Comparison of ENCODE assay signal across 9 cellular contexts in the genomic region with DNA sequence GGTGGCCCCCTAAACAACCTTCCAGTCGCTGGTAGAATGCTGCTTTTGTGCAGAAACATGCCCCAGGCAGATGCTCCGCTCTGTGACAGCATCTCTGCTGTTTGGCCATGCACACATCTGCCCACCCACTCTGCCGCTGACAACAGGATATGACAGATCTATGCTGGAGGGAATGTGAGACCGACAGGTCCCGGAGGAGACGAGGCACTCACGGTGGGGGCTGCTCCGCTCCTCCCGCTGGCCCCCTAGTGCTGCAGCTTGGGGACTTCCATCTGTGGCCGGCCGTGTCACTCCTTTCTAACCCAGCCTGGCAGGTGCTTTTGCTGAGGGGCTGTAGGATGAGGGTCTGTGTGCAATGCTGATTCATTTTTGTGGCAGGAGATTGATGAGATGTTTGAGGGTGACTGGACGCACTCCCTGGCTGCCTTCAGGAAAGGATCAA. TPM values are rescaled to one million over a fixed set of nuclear protein-coding genes. Genes with fewer than 3 reads are reported as not detected.
DNase-seq lines count a peak whose midpoint lies in the region; ATAC-seq and TF ChIP-seq lines count a peak whose summit lies in the region.
"Had no signal": no experiment of that assay in that cellular context is flagged by ENCODE, and none has a peak within 500 bp of the region (broad histone marks: within the 10 kb centered on the region; RNA-seq: fewer than 3 reads in every experiment).

No MANE protein-coding gene starts in this region.

- peak overlapping the region; percentile 62 for H3K4me2 ChIP-seq in SK-N-SH

- no peaks in the 10 kb centered on the region for H3K9me3 Mint-ChIP-seq in activated naive CD4-positive, alpha-beta T cell treated with anti-CD3 and anti-CD28 coated beads, Interleukin-2, amount 10 ng/mL, durations not matched to agents 7 days and 5 days

- H3K27me3 ChIP-seq in SK-N-SH (ENCODE audit: insufficient read depth), result no peaks in the 10 kb centered on the region
- no peaks in the 10 kb centered on the region for H3K27me3 ChIP-seq in ovary

- no peak overlapping the region; the same call in 1 of the 2 replicates for H2AFZ ChIP-seq in SK-N-SH (ENCODE audit: low read depth)

- TF ChIP-seq CTCF in SK-N-SH (IDR thresholded peaks at IDR 0.05), result no peak; the same call in 1 of the 2 replicates
- TF ChIP-seq CTCF in epithelial cell of esophagus (IDR thresholded peaks at IDR 0.05; ENCODE audit: insufficient read depth, low read depth, low read length, missing control alignments), result no peak
- TF ChIP-seq CTCF in ovary (IDR thresholded peaks at IDR 0.05), result no peak

- WGBS in SK-N-SH (ENCODE audit: low lambda C conversion rate), result 29% methylated on average over 10 of the region's 12 CpGs
- 59 to 60% (median 60%) methylated on average over 12 of the region's 12 CpGs for WGBS in ovary, 3 donors

- H3K9me2 ChIP-seq in SK-N-SH, result no peaks in the 10 kb centered on the region

- peak; percentile 30 for DNase-seq in AG20443 (ENCODE audit: low spot score)
- peak; percentile 79 for DNase-seq in SK-N-SH
- DNase-seq in epithelial cell of esophagus (ENCODE audit: low read depth), result peak; percentile 23
- no peak for DNase-seq in NCI-H526 (lab: John Stamatoyannopoulos, UW)
- no peak for DNase-seq in activated naive CD4-positive, alpha-beta T cell treated with anti-CD3 and anti-CD28 coated beads, Interleukin-2, amount 10 ng/mL, durations not matched to agents 7 days and 5 days
- no peak for DNase-seq in hepatic stellate cell (ENCODE audit: low spot score)
- DNase-seq in ovary, result no peak

- H3K36me3 Mint-ChIP-seq in activated naive CD4-positive, alpha-beta T cell treated with anti-CD3 and anti-CD28 coated beads, Interleukin-2, amount 10 ng/mL, durations not matched to agents 7 days and 5 days, result no peaks in the 10 kb centered on the region

- H3K27me3 Mint-ChIP-seq in activated naive CD4-positive, alpha-beta T cell treated with anti-CD3 and anti-CD28 coated beads, Interleukin-2, amount 10 ng/mL, durations not matched to agents 7 days and 5 days, result peaks cover 9% of the 10 kb centered on the region

- intact Hi-C loops in ovary (cut with DNase I), result no loop called here

- TF ChIP-seq RAD21 in SK-N-SH (IDR thresholded peaks at IDR 0.05; ENCODE audit: low read length), result no peak

- H3K27ac ChIP-seq in SK-N-SH (ENCODE audit: low read depth in 2 of 2, low read length in 1 of 2) (no peak overlapping the region), ovary (no peak overlapping the region)

- ATAC-seq in GM19351 (IDR thresholded peaks at IDR 0.05; ENCODE audit: unreplicated experiment), result peak; percentile 51

- H3K79me2 ChIP-seq in SK-N-SH (ENCODE audit: insufficient read depth), result no peaks in the 10 kb centered on the region

- H3K4me1 ChIP-seq in SK-N-SH (ENCODE audit: control insufficient read depth in 1 of 2, insufficient read depth in 2 of 2, low read depth in 1 of 2, low read length in 1 of 2), result peaks cover 17 to 41% of the 10 kb centered on the region in 2 experiments; a peak in 3 of 4 replicates
- no peaks in the 10 kb centered on the region for H3K4me1 ChIP-seq in ovary (ENCODE audit: insufficient read depth)

- H3K4me1 Mint-ChIP-seq in activated naive CD4-positive, alpha-beta T cell treated with anti-CD3 and anti-CD28 coated beads, Interleukin-2, amount 10 ng/mL, durations not matched to agents 7 days and 5 days, result peaks cover 40% of the 10 kb centered on the region

- no peak for TF ChIP-seq POLR2A in ovary (IDR thresholded peaks at IDR 0.05)

- H3K9me3 ChIP-seq in SK-N-SH, result no peaks in the 10 kb centered on the region
- no peaks in the 10 kb centered on the region for H3K9me3 ChIP-seq in ovary

- POLR2A ChIA-PET in SK-N-SH (lab: Yijun Ruan, JAX), result interaction anchor here (0.6 kb wide), 1 partner anchor 969 kb away, joined by 5 read pairs; no protein-coding TSS in a partner anchor

- no peak overlapping the region for H3K4me3 Mint-ChIP-seq in activated naive CD4-positive, alpha-beta T cell treated with anti-CD3 and anti-CD28 coated beads, Interleukin-2, amount 10 ng/mL, durations not matched to agents 7 days and 5 days

- H3K4me3 ChIP-seq in SK-N-SH (ENCODE audit: low read depth in 2 of 2, low read length in 1 of 2) (no peak overlapping the region), epithelial cell of esophagus (ENCODE audit: low read length) (no peak overlapping the region), ovary (no peak overlapping the region)
- H3K4me3 ChIP-seq: lung had no signal

- H3K36me3 ChIP-seq in SK-N-SH (replicated peaks in 1 of 2; ENCODE audit: control insufficient read depth in 1 of 2, insufficient read depth in 2 of 2, low read length in 1 of 2), result no peaks in the 10 kb centered on the region
- no peaks in the 10 kb centered on the region for H3K36me3 ChIP-seq in ovary

- no peak overlapping the region for H3K9ac ChIP-seq in SK-N-SH

- TF ChIP-seq EP300 in SK-N-SH (IDR thresholded peaks at IDR 0.05; ENCODE audit: borderline replicate concordance in 1 of 2, low read depth in 1 of 2, low read length in 1 of 2) (no peak; a peak in 1 of 4 replicates), ovary (IDR thresholded peaks at IDR 0.05) (no peak)

- CTCF ChIA-PET in SK-N-SH (lab: Yijun Ruan, JAX), result interaction anchor here (0.7 to 3.7 kb wide), 4 partner anchors 13 to 132 kb away, joined by 3 to 22 read pairs (median 15); no protein-coding TSS in a partner anchor
- CTCF ChIA-PET in activated naive CD4-positive, alpha-beta T cell treated with anti-CD3 and anti-CD28 coated beads, Interleukin-2, amount 10 ng/mL, durations not matched to agents 7 days and 5 days (lab: Charles Lee), result interaction anchor here (2.4 kb wide), 1 partner anchor 16 kb away, joined by 7 read pairs; no protein-coding TSS in a partner anchor

- peaks cover 22% of the 10 kb centered on the region for H3F3A ChIP-seq in SK-N-SH (replicated peaks; ENCODE audit: insufficient read depth)

- H4K20me1 ChIP-seq in SK-N-SH (ENCODE audit: insufficient read depth), result no peaks in the 10 kb centered on the region

- no peak overlapping the region for H3K27ac Mint-ChIP-seq in activated naive CD4-positive, alpha-beta T cell treated with anti-CD3 and anti-CD28 coated beads, Interleukin-2, amount 10 ng/mL, durations not matched to agents 7 days and 5 days

TF ChIP-seq in SK-N-SH, 30 proteins besides CTCF, POLR2A, EP300 and RAD21:
- peak; percentile 14; the same call in 1 of the 2 replicates for TF ChIP-seq PBX3 (IDR thresholded peaks at IDR 0.05)
- peak; percentile 69; the same call in 1 of the 2 replicates for TF ChIP-seq MXI1 (IDR thresholded peaks at IDR 0.05; ENCODE audit: low read depth, low read length)
- no peak for TF ChIP-seq TAF1 (IDR thresholded peaks at IDR 0.05; ENCODE audit: borderline replicate concordance, low read depth, low read length)
- TF ChIP-seq NRF1 (IDR thresholded peaks at IDR 0.05; ENCODE audit: low read depth, low read length), result no peak
- TF ChIP-seq, protein P1, sequence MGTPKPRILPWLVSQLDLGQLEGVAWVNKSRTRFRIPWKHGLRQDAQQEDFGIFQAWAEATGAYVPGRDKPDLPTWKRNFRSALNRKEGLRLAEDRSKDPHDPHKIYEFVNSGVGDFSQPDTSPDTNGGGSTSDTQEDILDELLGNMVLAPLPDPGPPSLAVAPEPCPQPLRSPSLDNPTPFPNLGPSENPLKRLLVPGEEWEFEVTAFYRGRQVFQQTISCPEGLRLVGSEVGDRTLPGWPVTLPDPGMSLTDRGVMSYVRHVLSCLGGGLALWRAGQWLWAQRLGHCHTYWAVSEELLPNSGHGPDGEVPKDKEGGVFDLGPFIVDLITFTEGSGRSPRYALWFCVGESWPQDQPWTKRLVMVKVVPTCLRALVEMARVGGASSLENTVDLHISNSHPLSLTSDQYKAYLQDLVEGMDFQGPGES (IDR thresholded peaks at IDR 0.05; ENCODE audit: low read depth, low read length), result no peak

RNA-seq across cellular contexts. Expression of gene DMRTB1, which starts 49.1 kb away (rescaled TPM):
- polyA plus RNA-seq in SK-N-SH (2012; rRNA removed) (not detected in 2 replicates), ovary (under 1 TPM in 1 of 2 donors, not detected in 1; 0.06 TPM)
- not detected in 2 replicates for polyA plus RNA-seq in SK-N-SH (2012; cell fraction: cytosol; rRNA removed)
- polyA plus RNA-seq in SK-N-SH (2012; cell fraction: nucleus; rRNA removed), result not detected in 2 replicates
- total RNA-seq in ovary, result not detected
- total RNA-seq: lung had no signal
- polyA plus RNA-seq: lung had no signal

Comparison
In these comparisons a context has a peak if more than half of its experiments do, and no peak if none do; other contexts are left out.
1. DNase-seq: peak in AG20443 (single experiment), SK-N-SH (single experiment) and epithelial cell of esophagus (single experiment); none in NCI-H526 (0 of 2), activated naive CD4-positive, alpha-beta T cell treated with anti-CD3 and anti-CD28 coated beads, Interleukin-2, amount 10 ng/mL, durations not matched to agents 7 days and 5 days (single experiment), hepatic stellate cell (single experiment) and ovary (0 of 5).